In genomic region chr7:12062062-12062461, GRCh38 we compare ENCODE assay signal across 9 cellular contexts.
DNase-seq lines count a peak whose midpoint lies in the region; ATAC-seq and TF ChIP-seq lines count a peak whose summit lies in the region.
"Had no signal": no experiment of that assay in that cellular context is flagged by ENCODE, and none has a peak within 500 bp of the region (broad histone marks: within the 10 kb centered on the region; RNA-seq: fewer than 3 reads in every experiment).

No MANE protein-coding gene starts in this region.

- no peaks in the 10 kb centered on the region for H3K27me3 Mint-ChIP-seq in activated CD8-positive, alpha-beta T cell treated with anti-CD3 and anti-CD28 coated beads for 36 hours
- peaks cover 0 to 3% of the 10 kb centered on the region in 2 donors for H3K27me3 Mint-ChIP-seq in CD4-positive, alpha-beta memory T cell

- CTCF ChIA-PET in activated CD8-positive, alpha-beta T cell treated with anti-CD3 and anti-CD28 coated beads for 36 hours (lab: Charles Lee) = interaction anchor here (0.6 to 5.6 kb wide), 9 partner anchors 12 to 274 kb away, joined by 3 to 23 read pairs (median 3); partner anchors contain the start of gene TMEM106B
- CTCF ChIA-PET in CD4-positive, alpha-beta memory T cell (lab: Charles Lee; ENCODE audit: partially characterized antibody) = interaction anchor here (1.6 kb wide), 1 partner anchor 260 kb away, joined by 5 read pairs; no protein-coding TSS in a partner anchor

- no peak overlapping the region for H3K4me3 Mint-ChIP-seq in activated CD8-positive, alpha-beta T cell treated with anti-CD3 and anti-CD28 coated beads for 36 hours
- no peak overlapping the region for H3K4me3 Mint-ChIP-seq in CD4-positive, alpha-beta memory T cell

- intact Hi-C loops in activated CD8-positive, alpha-beta T cell treated with anti-CD3 and anti-CD28 coated beads for 36 hours (cut with micrococcal nuclease) = no loop called here
- intact Hi-C loops in CD4-positive, alpha-beta memory T cell (cut with micrococcal nuclease) = no loop called here
- intact Hi-C loops in lower lobe of right lung (cut with DNase I) = no loop called here

- no peak overlapping the region for H3K4me3 ChIP-seq in GM06990 (replicated peaks; ENCODE audit: low read depth, low read length)
- H3K4me3 ChIP-seq in CD4-positive, alpha-beta memory T cell (ENCODE audit: low read length in 2 of 2) = no peak overlapping the region
- H3K4me3 ChIP-seq in lower lobe of right lung = no peak overlapping the region
- H3K4me3 ChIP-seq: prostate gland had no signal

- POLR2A ChIA-PET in activated CD8-positive, alpha-beta T cell treated with anti-CD3 and anti-CD28 coated beads for 36 hours (lab: Charles Lee) = no interaction called here
- POLR2A ChIA-PET in CD4-positive, alpha-beta memory T cell (lab: Charles Lee; ENCODE audit: partially characterized antibody) = interaction anchor here (0.6 kb wide), 1 partner anchor 149 kb away, joined by 3 read pairs; the partner anchor contains the start of gene TMEM106B

- H3K27me3 ChIP-seq in GM06990 (replicated peaks; ENCODE audit: control insufficient read depth, insufficient read depth, low read length) = no peaks in the 10 kb centered on the region
- H3K27me3 ChIP-seq in CD4-positive, alpha-beta memory T cell (ENCODE audit: insufficient read depth, low read length) = no peaks in the 10 kb centered on the region
- H3K27me3 ChIP-seq in lower lobe of right lung (ENCODE audit: low read depth) = no peaks in the 10 kb centered on the region

- H3K36me3 Mint-ChIP-seq in activated CD8-positive, alpha-beta T cell treated with anti-CD3 and anti-CD28 coated beads for 36 hours (ENCODE audit: low read depth) = no peaks in the 10 kb centered on the region
- H3K36me3 Mint-ChIP-seq in CD4-positive, alpha-beta memory T cell = peaks cover 2% of the 10 kb centered on the region in 2 donors

- peaks cover 3% of the 10 kb centered on the region for H3K4me1 Mint-ChIP-seq in activated CD8-positive, alpha-beta T cell treated with anti-CD3 and anti-CD28 coated beads for 36 hours (ENCODE audit: low read depth)
- H3K4me1 Mint-ChIP-seq in CD4-positive, alpha-beta memory T cell = peaks cover 0 to 2% (median under 1%) of the 10 kb centered on the region in 4 donors

- H3K27ac Mint-ChIP-seq in activated CD8-positive, alpha-beta T cell treated with anti-CD3 and anti-CD28 coated beads for 36 hours = no peak overlapping the region
- no peak overlapping the region for H3K27ac Mint-ChIP-seq in CD4-positive, alpha-beta memory T cell

- no peaks in the 10 kb centered on the region for H3K9me3 ChIP-seq in CD4-positive, alpha-beta memory T cell (ENCODE audit: control insufficient read depth in 1 of 2, low read length in 2 of 2)
- peaks cover 2% of the 10 kb centered on the region for H3K9me3 ChIP-seq in lower lobe of right lung
- H3K9me3 ChIP-seq: prostate gland had no signal

- no peaks in the 10 kb centered on the region for H3K36me3 ChIP-seq in GM06990 (ENCODE audit: control insufficient read depth, insufficient read depth, low read length)
- H3K36me3 ChIP-seq in CD4-positive, alpha-beta memory T cell (ENCODE audit: insufficient read depth, low read length) = no peaks in the 10 kb centered on the region
- no peaks in the 10 kb centered on the region for H3K36me3 ChIP-seq in lower lobe of right lung
- H3K36me3 ChIP-seq: prostate gland had no signal

- H3K27ac ChIP-seq in CD4-positive, alpha-beta memory T cell (ENCODE audit: low read depth, low read length) = no peak overlapping the region
- H3K27ac ChIP-seq in lower lobe of right lung = no peak overlapping the region
- H3K27ac ChIP-seq: prostate gland had no signal

- peaks cover 3% of the 10 kb centered on the region for H3K9me3 Mint-ChIP-seq in activated CD8-positive, alpha-beta T cell treated with anti-CD3 and anti-CD28 coated beads for 36 hours
- peaks cover 0 to 10% (median 5%) of the 10 kb centered on the region in 8 donors for H3K9me3 Mint-ChIP-seq in CD4-positive, alpha-beta memory T cell

- H3K4me1 ChIP-seq in CD4-positive, alpha-beta memory T cell (ENCODE audit: insufficient read depth, low read length) = no peaks in the 10 kb centered on the region
- no peaks in the 10 kb centered on the region for H3K4me1 ChIP-seq in lower lobe of right lung
- H3K4me1 ChIP-seq: prostate gland had no signal

- ATAC-seq in HG02885 (IDR thresholded peaks at IDR 0.05; ENCODE audit: poor library complexity, unreplicated experiment) (peak; percentile 54), GM21825 (IDR thresholded peaks at IDR 0.05; ENCODE audit: unreplicated experiment) (no peak), lower lobe of right lung (no peak)
- peak; percentile 66 for ATAC-seq in activated CD8-positive, alpha-beta T cell treated with anti-CD3 and anti-CD28 coated beads for 36 hours

- DNase-seq in GM06990 (ENCODE audit: extremely low read depth, insufficient read length) = no peak
- peak; percentile 21 for DNase-seq in activated CD8-positive, alpha-beta T cell treated with anti-CD3 and anti-CD28 coated beads for 36 hours
- DNase-seq in myocyte (ENCODE audit: low read depth) = peak; percentile 5
- no peak for DNase-seq in CD4-positive, alpha-beta memory T cell
- DNase-seq in lower lobe of right lung = no peak
- DNase-seq: kidney had no signal

- TF ChIP-seq CTCF in GM06990 (IDR thresholded peaks at IDR 0.05; ENCODE audit: insufficient read depth, low read length, poor library complexity, severe bottlenecking) (peak; percentile 43), lower lobe of right lung (IDR thresholded peaks at IDR 0.05) (no peak)
- peak; percentile 34 for TF ChIP-seq CTCF in activated CD8-positive, alpha-beta T cell treated with anti-CD3 and anti-CD28 coated beads for 36 hours (IDR thresholded peaks at IDR 0.05)

Comparison
In these comparisons a context has a peak if more than half of its experiments do, and no peak if none do; other contexts are left out.
1. DNase-seq: peak in activated CD8-positive, alpha-beta T cell treated with anti-CD3 and anti-CD28 coated beads for 36 hours (single experiment) and myocyte (single experiment); none in GM06990 (single experiment), CD4-positive, alpha-beta memory T cell (0 of 5) and lower lobe of right lung (single experiment).
2. ATAC-seq: peak in HG02885 (single experiment) and activated CD8-positive, alpha-beta T cell treated with anti-CD3 and anti-CD28 coated beads for 36 hours (single experiment); none in GM21825 (single experiment) and lower lobe of right lung (0 of 2).